In the genomic region with DNA sequence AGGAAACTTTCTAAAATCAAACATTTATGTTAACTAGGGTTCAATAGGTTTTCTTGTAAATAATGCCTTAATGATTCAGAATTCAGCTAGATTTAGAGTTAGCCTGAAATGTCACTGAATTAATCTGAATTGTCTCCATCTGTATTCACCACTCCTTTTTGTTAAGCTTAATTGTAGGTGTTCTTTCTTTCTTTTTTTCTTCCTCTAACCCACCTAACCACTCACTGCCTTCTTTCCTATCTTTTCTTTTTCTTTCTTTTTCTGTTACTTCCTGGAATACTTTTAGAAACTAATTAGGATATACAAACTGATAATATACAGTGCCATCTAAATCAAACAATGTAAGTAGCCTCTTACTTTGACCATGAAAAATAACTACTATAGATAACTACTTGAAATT, we compare ENCODE assay signal across 27 cellular contexts. TPM values are rescaled to one million over a fixed set of nuclear protein-coding genes. Genes with fewer than 3 reads are reported as not detected.
A peak's percentile ranks its signal among the peaks of the same experiment; 100 is the strongest.
DNase-seq lines count a peak whose midpoint lies in the region; ATAC-seq and TF ChIP-seq lines count a peak whose summit lies in the region.
"Had no signal": no experiment of that assay in that cellular context is flagged by ENCODE, and none has a peak within 500 bp of the region (broad histone marks: within the 10 kb centered on the region; RNA-seq: fewer than 3 reads in every experiment).

No MANE protein-coding gene starts in this region.

- ATAC-seq in WTC11 (no peak), memory B cell (ENCODE audit: low read depth) (no peak), GM21360 (IDR thresholded peaks at IDR 0.05; ENCODE audit: unreplicated experiment) (no peak), GM18498 (IDR thresholded peaks at IDR 0.05; ENCODE audit: unreplicated experiment) (no peak), HG02870 (IDR thresholded peaks at IDR 0.05; ENCODE audit: unreplicated experiment) (no peak)
- ATAC-seq: CD8-positive, alpha-beta T cell; GM12878 had no signal

- H3K9me3 Mint-ChIP-seq in activated naive CD4-positive, alpha-beta T cell treated with anti-CD3 and anti-CD28 coated beads, Interleukin-2, amount 50 U/mL, for 24 hours: peaks cover under 1% of the 10 kb centered on the region
- peaks cover 0 to 17% (median 8%) of the 10 kb centered on the region in 8 donors for H3K9me3 Mint-ChIP-seq in CD4-positive, alpha-beta memory T cell
- H3K9me3 Mint-ChIP-seq in WTC11: peaks cover 20% of the 10 kb centered on the region
- peaks cover 4% of the 10 kb centered on the region for H3K9me3 Mint-ChIP-seq in memory B cell

- peaks cover 38% of the 10 kb centered on the region for H3K36me3 Mint-ChIP-seq in activated naive CD4-positive, alpha-beta T cell treated with anti-CD3 and anti-CD28 coated beads, Interleukin-2, amount 50 U/mL, for 24 hours
- H3K36me3 Mint-ChIP-seq in CD4-positive, alpha-beta memory T cell: peaks cover 51 to 69% of the 10 kb centered on the region in 2 donors
- H3K36me3 Mint-ChIP-seq in WTC11: peaks cover 58% of the 10 kb centered on the region
- H3K36me3 Mint-ChIP-seq in memory B cell: peaks cover 32% of the 10 kb centered on the region

- H3K4me1 Mint-ChIP-seq in activated naive CD4-positive, alpha-beta T cell treated with anti-CD3 and anti-CD28 coated beads, Interleukin-2, amount 50 U/mL, for 24 hours: peaks cover 23% of the 10 kb centered on the region
- H3K4me1 Mint-ChIP-seq in CD4-positive, alpha-beta memory T cell: peaks cover 9 to 17% (median 10%) of the 10 kb centered on the region in 4 donors
- H3K4me1 Mint-ChIP-seq in WTC11 (no peaks in the 10 kb centered on the region), memory B cell (peaks cover 1% of the 10 kb centered on the region)

- POLR2A ChIA-PET in CD4-positive, alpha-beta memory T cell (lab: Charles Lee; ENCODE audit: partially characterized antibody): interaction anchor here (0.7 kb wide), 1 partner anchor 30 kb away, joined by 3 read pairs; the partner anchor contains the start of gene G2E3
- POLR2A ChIA-PET in WTC11 (lab: Charles Lee): no interaction called here

- no peaks in the 10 kb centered on the region for H3K27me3 ChIP-seq in CD4-positive, alpha-beta memory T cell (ENCODE audit: insufficient read depth, low read length)
- H3K27me3 ChIP-seq: BLaER1 treated with 17β-estradiol and CSF1 and Interleukin-3, amounts not matched to agents 10 nM and 100 nM; MG63; SJSA1 had no signal

- TF ChIP-seq CTCF in WTC11 (IDR thresholded peaks at IDR 0.05): no peak

- H3K36me3 ChIP-seq in CD4-positive, alpha-beta memory T cell (ENCODE audit: insufficient read depth, low read length): peaks cover 25% of the 10 kb centered on the region

- H3K4me1 ChIP-seq in CD4-positive, alpha-beta memory T cell (ENCODE audit: insufficient read depth, low read length): no peaks in the 10 kb centered on the region
- H3K4me1 ChIP-seq: BLaER1 treated with 17β-estradiol and CSF1 and Interleukin-3, amounts not matched to agents 10 nM and 100 nM; SJSA1 had no signal

- no peak overlapping the region for H3K4me3 ChIP-seq in CD4-positive, alpha-beta memory T cell (ENCODE audit: low read length in 2 of 2)
- H3K4me3 ChIP-seq: BLaER1 treated with 17β-estradiol and CSF1 and Interleukin-3, amounts not matched to agents 10 nM and 100 nM; GM12878; MG63; PC-9; SJSA1 had no signal

- no peak overlapping the region for H3K27ac ChIP-seq in CD4-positive, alpha-beta memory T cell (ENCODE audit: low read depth, low read length)
- H3K27ac ChIP-seq: BLaER1 treated with 17β-estradiol and CSF1 and Interleukin-3, amounts not matched to agents 10 nM and 100 nM; PC-9; SJSA1 had no signal

- H3K27ac Mint-ChIP-seq in activated naive CD4-positive, alpha-beta T cell treated with anti-CD3 and anti-CD28 coated beads, Interleukin-2, amount 50 U/mL, for 24 hours: peak overlapping the region; percentile 90
- peak overlapping the region in 5 of 7 donors; percentile 11 to 64 (median 37) for H3K27ac Mint-ChIP-seq in CD4-positive, alpha-beta memory T cell
- H3K27ac Mint-ChIP-seq in WTC11: 0 out of 2 replicates have a peak overlapping the region, but pooled peaks have one; percentile 16
- H3K27ac Mint-ChIP-seq in memory B cell: peak overlapping the region; percentile 40
- H3K27ac Mint-ChIP-seq: CD8-positive, alpha-beta T cell had no signal

- no peaks in the 10 kb centered on the region for H3K9me3 ChIP-seq in CD4-positive, alpha-beta memory T cell (ENCODE audit: control insufficient read depth in 1 of 2, low read length in 2 of 2)
- H3K9me3 ChIP-seq: MG63 had no signal

- CTCF ChIA-PET in CD4-positive, alpha-beta memory T cell (lab: Charles Lee; ENCODE audit: partially characterized antibody): no interaction called here
- CTCF ChIA-PET in WTC11 (lab: Charles Lee): no interaction called here

- intact Hi-C loops in CD4-positive, alpha-beta memory T cell (cut with micrococcal nuclease): no loop called here

- H3K4me3 Mint-ChIP-seq in activated naive CD4-positive, alpha-beta T cell treated with anti-CD3 and anti-CD28 coated beads, Interleukin-2, amount 50 U/mL, for 24 hours: no peak overlapping the region
- no peak overlapping the region for H3K4me3 Mint-ChIP-seq in CD4-positive, alpha-beta memory T cell
- H3K4me3 Mint-ChIP-seq in WTC11: no peak overlapping the region
- no peak overlapping the region for H3K4me3 Mint-ChIP-seq in memory B cell
- H3K4me3 Mint-ChIP-seq: CD8-positive, alpha-beta T cell had no signal

- no peak for DNase-seq in activated naive CD4-positive, alpha-beta T cell treated with anti-CD3 and anti-CD28 coated beads, Interleukin-2, amount 50 U/mL, for 16 hours
- no peak for DNase-seq in CD4-positive, alpha-beta memory T cell
- no peak for DNase-seq in WTC11 (ENCODE audit: low spot score)
- no peak for DNase-seq in memory B cell (ENCODE audit: low spot score in 2 of 2)
- DNase-seq: AML-193; Caco-2; CD8-positive, alpha-beta T cell; DMS 273 treated with DMSO at 0.1 percent for 48 hours; DMS79; EL; GDM1; KBM-7; MG63; NCI-H2029; NCI-H446; NCI-H524 treated with DMSO at 0.1 percent for 48 hours; NCI-H82; NK-92 treated with Interleukin-12 subunit alpha and Interleukin-12 subunit beta, amount 100 ng/mL, for 24 hours; PC-9; Right ventricle myocardium superior had no signal

- H3K27me3 Mint-ChIP-seq in activated naive CD4-positive, alpha-beta T cell treated with anti-CD3 and anti-CD28 coated beads, Interleukin-2, amount 50 U/mL, for 24 hours: no peaks in the 10 kb centered on the region
- H3K27me3 Mint-ChIP-seq in CD4-positive, alpha-beta memory T cell: no peaks in the 10 kb centered on the region
- H3K27me3 Mint-ChIP-seq in WTC11 (ENCODE audit: low read depth) (no peaks in the 10 kb centered on the region), memory B cell (no peaks in the 10 kb centered on the region)

TF ChIP-seq in WTC11, 78 proteins besides CTCF, POLR2A, EP300 and RAD21 (continues in another document):
- TF ChIP-seq ESRRA (CRISPR knock-in tag; IDR thresholded peaks at IDR 0.05; ENCODE audit: borderline replicate concordance): no peak
- no peak for TF ChIP-seq NR3C1 (CRISPR knock-in tag; conservative IDR thresholded peaks at IDR 0.05; ENCODE audit: low read depth)
- TF ChIP-seq GRHL2 (CRISPR knock-in tag; IDR thresholded peaks at IDR 0.05; ENCODE audit: insufficient replicate concordance, severe bottlenecking): no peak
- TF ChIP-seq, protein P1, sequence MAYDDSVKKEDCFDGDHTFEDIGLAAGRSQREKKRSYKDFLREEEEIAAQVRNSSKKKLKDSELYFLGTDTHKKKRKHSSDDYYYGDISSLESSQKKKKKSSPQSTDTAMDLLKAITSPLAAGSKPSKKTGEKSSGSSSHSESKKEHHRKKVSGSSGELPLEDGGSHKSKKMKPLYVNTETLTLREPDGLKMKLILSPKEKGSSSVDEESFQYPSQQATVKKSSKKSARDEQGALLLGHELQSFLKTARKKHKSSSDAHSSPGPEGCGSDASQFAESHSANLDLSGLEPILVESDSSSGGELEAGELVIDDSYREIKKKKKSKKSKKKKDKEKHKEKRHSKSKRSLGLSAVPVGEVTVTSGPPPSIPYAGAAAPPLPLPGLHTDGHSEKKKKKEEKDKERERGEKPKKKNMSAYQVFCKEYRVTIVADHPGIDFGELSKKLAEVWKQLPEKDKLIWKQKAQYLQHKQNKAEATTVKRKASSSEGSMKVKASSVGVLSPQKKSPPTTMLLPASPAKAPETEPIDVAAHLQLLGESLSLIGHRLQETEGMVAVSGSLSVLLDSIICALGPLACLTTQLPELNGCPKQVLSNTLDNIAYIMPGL (CRISPR knock-in tag; IDR thresholded peaks at IDR 0.05): no peak
- TF ChIP-seq FOXK1 (CRISPR knock-in tag; IDR thresholded peaks at IDR 0.05): no peak
- no peak for TF ChIP-seq SP1 (CRISPR knock-in tag; conservative IDR thresholded peaks at IDR 0.05)
- TF ChIP-seq, protein P2, sequence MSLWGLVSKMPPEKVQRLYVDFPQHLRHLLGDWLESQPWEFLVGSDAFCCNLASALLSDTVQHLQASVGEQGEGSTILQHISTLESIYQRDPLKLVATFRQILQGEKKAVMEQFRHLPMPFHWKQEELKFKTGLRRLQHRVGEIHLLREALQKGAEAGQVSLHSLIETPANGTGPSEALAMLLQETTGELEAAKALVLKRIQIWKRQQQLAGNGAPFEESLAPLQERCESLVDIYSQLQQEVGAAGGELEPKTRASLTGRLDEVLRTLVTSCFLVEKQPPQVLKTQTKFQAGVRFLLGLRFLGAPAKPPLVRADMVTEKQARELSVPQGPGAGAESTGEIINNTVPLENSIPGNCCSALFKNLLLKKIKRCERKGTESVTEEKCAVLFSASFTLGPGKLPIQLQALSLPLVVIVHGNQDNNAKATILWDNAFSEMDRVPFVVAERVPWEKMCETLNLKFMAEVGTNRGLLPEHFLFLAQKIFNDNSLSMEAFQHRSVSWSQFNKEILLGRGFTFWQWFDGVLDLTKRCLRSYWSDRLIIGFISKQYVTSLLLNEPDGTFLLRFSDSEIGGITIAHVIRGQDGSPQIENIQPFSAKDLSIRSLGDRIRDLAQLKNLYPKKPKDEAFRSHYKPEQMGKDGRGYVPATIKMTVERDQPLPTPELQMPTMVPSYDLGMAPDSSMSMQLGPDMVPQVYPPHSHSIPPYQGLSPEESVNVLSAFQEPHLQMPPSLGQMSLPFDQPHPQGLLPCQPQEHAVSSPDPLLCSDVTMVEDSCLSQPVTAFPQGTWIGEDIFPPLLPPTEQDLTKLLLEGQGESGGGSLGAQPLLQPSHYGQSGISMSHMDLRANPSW (CRISPR knock-in tag; conservative IDR thresholded peaks at IDR 0.05; ENCODE audit: low read depth): no peak
- TF ChIP-seq IRF2 (CRISPR knock-in tag; IDR thresholded peaks at IDR 0.05; ENCODE audit: borderline replicate concordance, low read depth): no peak
- no peak for TF ChIP-seq CBFB (CRISPR knock-in tag; IDR thresholded peaks at IDR 0.05; ENCODE audit: low read depth)
- no peak for TF ChIP-seq TEAD4 (CRISPR knock-in tag; IDR thresholded peaks at IDR 0.05)
- TF ChIP-seq CREM (CRISPR knock-in tag; IDR thresholded peaks at IDR 0.05): no peak
- no peak for TF ChIP-seq JUN (CRISPR knock-in tag; IDR thresholded peaks at IDR 0.05)

RNA-seq across cellular contexts. Expression of gene G2E3, which starts 29.9 kb away (rescaled TPM):
- total RNA-seq in CD4-positive, alpha-beta memory T cell: 10 to 100 TPM; 26.4 to 32.0 TPM
- 10 to 100 TPM in 1 of 2 donors, 1 to 10 TPM in 1; 9.7 to 18.5 TPM for polyA plus RNA-seq in CD4-positive, alpha-beta memory T cell
- 63.1 to 66.2 TPM (median 64.3 TPM) in 3 replicates for total RNA-seq in WTC11 (2021)

RNA-seq across cellular contexts. Expression of gene SCFD1, which starts 33.2 kb away (rescaled TPM):
- 10 to 100 TPM; 58.1 to 72.6 TPM for total RNA-seq in CD4-positive, alpha-beta memory T cell
- 10 to 100 TPM; 73.8 to 78.9 TPM for polyA plus RNA-seq in CD4-positive, alpha-beta memory T cell
- 69.1 to 79.1 TPM (median 77.5 TPM) in 3 replicates for total RNA-seq in WTC11 (2021)

Comparison
In these comparisons a context has a peak if more than half of its experiments do, and no peak if none do; other contexts are left out.
1. H3K27ac Mint-ChIP-seq: peak in every context shown above with its lines; median percentile 90 in activated naive CD4-positive, alpha-beta T cell treated with anti-CD3 and anti-CD28 coated beads, Interleukin-2, amount 50 U/mL, for 24 hours; 40 in memory B cell; 37 in CD4-positive, alpha-beta memory T cell; 16 in WTC11.